Comparison of ENCODE assay signal across 20 cellular contexts in the genomic region with DNA sequence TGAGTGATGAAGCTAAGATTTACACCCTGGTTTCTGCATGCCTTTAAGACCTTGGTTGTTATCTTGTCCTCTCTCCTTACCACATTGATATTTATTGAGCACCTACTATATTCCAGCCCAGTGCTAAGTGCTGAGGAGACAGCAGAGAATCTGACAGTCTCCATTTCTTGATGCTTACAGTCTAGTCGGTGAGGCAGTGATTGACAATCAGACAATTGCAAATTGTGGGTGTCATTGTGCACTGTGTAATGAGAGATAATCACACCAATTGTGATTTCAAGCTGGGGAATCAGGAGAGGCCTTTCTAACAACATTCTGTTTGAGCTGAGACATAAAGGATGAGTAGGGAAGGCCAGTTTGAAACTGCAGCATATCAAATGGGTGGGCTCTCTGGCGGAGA. TPM values are rescaled to one million over a fixed set of nuclear protein-coding genes. Genes with fewer than 3 reads are reported as not detected.
DNase-seq lines count a peak whose midpoint lies in the region; ATAC-seq, FAIRE-seq and TF ChIP-seq lines count a peak whose summit lies in the region.
"Had no signal": no experiment of that assay in that cellular context is flagged by ENCODE, and none has a peak within 500 bp of the region (broad histone marks: within the 10 kb centered on the region; RNA-seq: fewer than 3 reads in every experiment).

No MANE protein-coding gene starts in this region.

- H3K27ac ChIP-seq in BLaER1: no peak overlapping the region
- H3K27ac ChIP-seq in BLaER1 treated with 17β-estradiol and CSF1 and Interleukin-3, amounts not matched to agents 10 nM and 100 nM: peak overlapping the region; percentile 59 to 95 (median 88)
- H3K27ac ChIP-seq in neural cell (ENCODE audit: low read length): no peak overlapping the region
- H3K27ac ChIP-seq: HL-60 had no signal

- peak; percentile 16 for TF ChIP-seq EP300 in neural cell (conservative IDR thresholded peaks at IDR 0.05; ENCODE audit: poor library complexity, severe bottlenecking)

- ATAC-seq in GM18517 (IDR thresholded peaks at IDR 0.05; ENCODE audit: unreplicated experiment) (no peak), HG03520 (IDR thresholded peaks at IDR 0.05; ENCODE audit: unreplicated experiment) (no peak)
- ATAC-seq: CD8-positive, alpha-beta T cell; GM12878 had no signal

- no peak for FAIRE-seq in D721Med (lab: Jason Lieb, UNC)
- FAIRE-seq: A204.1, GM12878, GM19239, H1 had no signal

- H3K27me3 ChIP-seq in BLaER1 (no peaks in the 10 kb centered on the region), neural cell (ENCODE audit: insufficient read depth, low read depth, low read length) (no peaks in the 10 kb centered on the region)
- H3K27me3 ChIP-seq in BLaER1 treated with 17β-estradiol and CSF1 and Interleukin-3, amounts not matched to agents 10 nM and 100 nM: no peaks in the 10 kb centered on the region
- H3K27me3 ChIP-seq: BE2C had no signal

- no peak for TF ChIP-seq RAD21 in neural cell (conservative IDR thresholded peaks at IDR 0.05)

- H3K4me3 ChIP-seq in BLaER1 (no peak overlapping the region), neural cell (ENCODE audit: low read length) (no peak overlapping the region)
- H3K4me3 ChIP-seq in BLaER1 treated with 17β-estradiol and CSF1 and Interleukin-3, amounts not matched to agents 10 nM and 100 nM: peak overlapping the region in 6 of 10 experiments; percentile 1 to 56 (median 26); a peak in 8 of 20 replicates
- H3K4me3 ChIP-seq: GM12878 had no signal

- H2AFZ ChIP-seq in neural cell (ENCODE audit: low read depth, low read length): no peak overlapping the region

- H3K4me2 ChIP-seq in BLaER1: peak overlapping the region; percentile 70
- H3K4me2 ChIP-seq in BLaER1 treated with 17β-estradiol and CSF1 and Interleukin-3, amounts not matched to agents 10 nM and 100 nM: peak overlapping the region; percentile 61 to 94 (median 85)
- H3K4me2 ChIP-seq in neural cell (ENCODE audit: low read length): no peak overlapping the region

- H3K9ac ChIP-seq in BLaER1 (no peak overlapping the region), neural cell (ENCODE audit: low read length) (no peak overlapping the region)
- H3K9ac ChIP-seq in BLaER1 treated with 17β-estradiol and CSF1 and Interleukin-3, amounts not matched to agents 10 nM and 100 nM: peak overlapping the region in 10 of 11 experiments; percentile 53 to 79 (median 70); a peak in 18 of 22 replicates

- DNase-seq in NCI-H2227 treated with DMSO at 0.1 percent for 48 hours (lab: John Stamatoyannopoulos, UW) (peak; percentile 10), D721Med (ENCODE audit: insufficient read length, low spot score) (no peak)
- DNase-seq: ACHN; BE2C; Calu3; CD8-positive, alpha-beta T cell; DMS 273 treated with DMSO at 0.1 percent for 48 hours; DMS53; DND-41; EL had no signal

- no peak for TF ChIP-seq CTCF in neural cell (IDR thresholded peaks at IDR 0.05; ENCODE audit: poor library complexity, severe bottlenecking)
- TF ChIP-seq CTCF in D721Med (IDR thresholded peaks at IDR 0.05; ENCODE audit: insufficient read depth, missing control alignments): no peak

- H3K36me3 ChIP-seq in BLaER1: no peaks in the 10 kb centered on the region
- no peaks in the 10 kb centered on the region for H3K36me3 ChIP-seq in BLaER1 treated with 17β-estradiol and CSF1 and Interleukin-3, amounts not matched to agents 10 nM and 100 nM
- no peaks in the 10 kb centered on the region for H3K36me3 ChIP-seq in neural cell (ENCODE audit: insufficient read depth, low read length)
- H3K36me3 ChIP-seq: BE2C had no signal

- no peaks in the 10 kb centered on the region for H3K79me2 ChIP-seq in neural cell (replicated peaks; ENCODE audit: insufficient read depth, low read length)

- H3K9me3 ChIP-seq in BLaER1 (no peaks in the 10 kb centered on the region), neural cell (ENCODE audit: low read length) (no peaks in the 10 kb centered on the region)
- H3K9me3 ChIP-seq in BLaER1 treated with 17β-estradiol and CSF1 and Interleukin-3, amounts not matched to agents 10 nM and 100 nM (replicated peaks in 1 of 11): peaks cover 0 to 5% (median 0%) of the 10 kb centered on the region in 11 experiments; a peak in 1 of 22 replicates
- H3K9me3 ChIP-seq: BE2C had no signal

- H3F3A ChIP-seq in neural cell (ENCODE audit: insufficient read depth, low read length, poor library complexity, severe bottlenecking): no peaks in the 10 kb centered on the region

- H3K9me2 ChIP-seq in neural cell (ENCODE audit: insufficient read depth, low read length): no peaks in the 10 kb centered on the region

- H3K4me1 ChIP-seq in BLaER1: peaks cover 22% of the 10 kb centered on the region
- H3K4me1 ChIP-seq in BLaER1 treated with 17β-estradiol and CSF1 and Interleukin-3, amounts not matched to agents 10 nM and 100 nM: peaks cover 26 to 77% (median 69%) of the 10 kb centered on the region in 10 experiments
- H3K4me1 ChIP-seq: BE2C had no signal

- H4K20me1 ChIP-seq in BLaER1 (no peaks in the 10 kb centered on the region), neural cell (ENCODE audit: insufficient read depth) (no peaks in the 10 kb centered on the region)
- H4K20me1 ChIP-seq in BLaER1 treated with 17β-estradiol and CSF1 and Interleukin-3, amounts not matched to agents 10 nM and 100 nM: no peaks in the 10 kb centered on the region

TF ChIP-seq in neural cell, 6 proteins besides CTCF, POLR2A, EP300 and RAD21:
- TF ChIP-seq SMC3 (conservative IDR thresholded peaks at IDR 0.05; ENCODE audit: poor library complexity) (no peak), POLR2AphosphoS5 (IDR thresholded peaks at IDR 0.05) (peak; percentile 18), TAF1 (IDR thresholded peaks at IDR 0.05; ENCODE audit: low read depth) (no peak), EZH2 (IDR thresholded peaks at IDR 0.05; ENCODE audit: borderline replicate concordance, insufficient read depth, low read length, poor library complexity, severe bottlenecking) (no peak)

RNA-seq across cellular contexts. Expression of a gene that starts 41.7 kb away (rescaled TPM):
- 0.32 and 0.48 TPM in 2 replicates for polyA plus RNA-seq in neural cell
- 0.73 and 1.0 TPM in 2 replicates for polyA minus RNA-seq in neural cell

Comparison
In these comparisons a context has a peak if more than half of its experiments do, and no peak if none do; other contexts are left out.
1. H3K27ac ChIP-seq: peak in BLaER1 treated with 17β-estradiol and CSF1 and Interleukin-3, amounts not matched to agents 10 nM and 100 nM (11 of 11); none in BLaER1 (single experiment) and neural cell (single experiment).
2. H3K4me3 ChIP-seq: peak in BLaER1 treated with 17β-estradiol and CSF1 and Interleukin-3, amounts not matched to agents 10 nM and 100 nM (6 of 10); none in BLaER1 (single experiment) and neural cell (single experiment).
3. H3K9ac ChIP-seq: peak in BLaER1 treated with 17β-estradiol and CSF1 and Interleukin-3, amounts not matched to agents 10 nM and 100 nM (10 of 11); none in BLaER1 (single experiment) and neural cell (single experiment).